Comparison of ENCODE assay signal across 16 cellular contexts in the genomic region with DNA sequence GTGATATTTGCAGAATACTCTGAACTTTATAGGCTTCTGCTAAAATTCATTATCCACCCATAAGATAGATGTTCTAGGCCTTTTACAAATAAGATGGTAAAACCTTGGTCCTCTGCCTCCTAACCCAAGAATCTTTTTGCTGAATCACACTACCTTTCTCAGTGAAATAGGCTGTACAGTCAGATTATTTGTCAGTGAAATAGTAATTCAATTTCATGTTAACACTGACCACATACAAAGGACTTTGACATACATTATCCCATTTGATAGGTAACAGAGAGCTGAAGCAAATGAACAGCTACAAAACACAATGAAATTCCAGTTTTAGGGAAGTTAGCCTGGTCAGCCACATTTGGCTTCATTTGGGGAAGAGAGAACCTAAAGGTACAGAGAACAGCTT.
"Had no signal": no experiment of that assay in that cellular context is flagged by ENCODE, and none has a peak within 500 bp of the region (broad histone marks: within the 10 kb centered on the region; RNA-seq: fewer than 3 reads in every experiment).

No MANE protein-coding gene starts in this region.

- H3K4me1 Mint-ChIP-seq: nephron progenitor cell had no signal

- DNase-seq: activated naive CD4-positive, alpha-beta T cell treated with anti-CD3 and anti-CD28 coated beads, Interleukin-2, amount 50 U/mL, for 16 hours; amniotic stem cell; caudate nucleus; kidney; left lung; nephron progenitor cell; spleen; T-helper 9 cell; trophoblast cell had no signal

- H3K27ac Mint-ChIP-seq: activated T-helper 2 cell treated with anti-CD3 and anti-CD28 coated beads, Interferon-gamma antibody, Interleukin-2, Interleukin-4, amounts not matched to agents 10 μg/mL and 5 μg/mL and 100 μg/mL, durations not matched to agents 14 hours and 24 hours and 36 hours; nephron progenitor cell; stimulated activated naive CD8-positive, alpha-beta T cell treated with anti-CD3 and anti-CD28 coated beads, Interleukin-15, Interleukin-2, amounts not matched to agents 100 ng/mL and 50 ng/mL, for 24 hours had no signal

- H3K4me3 ChIP-seq: hepatocyte, left lung, spleen, suprapubic skin had no signal

- H3K79me2 ChIP-seq: hepatocyte had no signal

- H3K4me3 Mint-ChIP-seq: nephron progenitor cell; stimulated activated naive CD8-positive, alpha-beta T cell treated with anti-CD3 and anti-CD28 coated beads, Interleukin-15, Interleukin-2, amounts not matched to agents 100 ng/mL and 50 ng/mL, for 24 hours had no signal

- H3K4me2 ChIP-seq: hepatocyte had no signal

- H3K27me3 Mint-ChIP-seq: stimulated activated naive CD8-positive, alpha-beta T cell treated with anti-CD3 and anti-CD28 coated beads, Interleukin-15, Interleukin-2, amounts not matched to agents 100 ng/mL and 50 ng/mL, for 24 hours had no signal

- H3K27me3 ChIP-seq: hepatocyte, left lung, spleen, suprapubic skin had no signal

- H2AFZ ChIP-seq: hepatocyte had no signal

- ATAC-seq: esophagus mucosa, left lung, sciatic nerve had no signal

- H3K4me1 ChIP-seq: left lung, suprapubic skin had no signal

- FAIRE-seq: colon had no signal

- H3K9me3 ChIP-seq: left lung, suprapubic skin had no signal

- H3K27ac ChIP-seq: hepatocyte, spleen, suprapubic skin had no signal
